ENCODE assay signal across 8 cellular contexts in genomic region chr4:1684756-1685603, GRCh38. TPM values are rescaled to one million over a fixed set of nuclear protein-coding genes. Genes with fewer than 3 reads are reported as not detected.
DNase-seq lines count a peak whose midpoint lies in the region; ATAC-seq lines count a peak whose summit lies in the region.

No MANE protein-coding gene starts in this region.

- H3K23ac ChIP-seq in trophoblast cell (ENCODE audit: low read length) = no peak overlapping the region

- H3K4ac ChIP-seq in trophoblast cell (ENCODE audit: low read depth, low read length) = no peak overlapping the region

- H3K9ac ChIP-seq in HUES64 (ENCODE audit: low read depth, low read length) (peak overlapping the region; percentile 31; the same call in 1 of the 2 replicates), trophoblast cell (ENCODE audit: low read length) (no peak overlapping the region)

- in situ Hi-C loops in HAP-1 (cut with MboI; ENCODE audit: low sequenced_read_pairs) = no loop called here

- H3K18ac ChIP-seq in trophoblast cell (ENCODE audit: low read length) = peak overlapping the region; percentile 81

- 75% methylated on average over 40 of the region's 40 CpGs for WGBS in HUES64
- WGBS in trophoblast cell (ENCODE audit: extremely low coverage, insufficient coverage, insufficient read length) = no CpG with 5 or more reads among the region's 40 CpGs

- H4K12ac ChIP-seq in trophoblast cell (ENCODE audit: low read depth, low read length) = peak overlapping the region; percentile 6

- H2AFZ ChIP-seq in trophoblast cell (ENCODE audit: insufficient read depth, low read length, poor library complexity) = peak overlapping the region; percentile 48

- H2BK12ac ChIP-seq in trophoblast cell (ENCODE audit: low read length) = no peak overlapping the region

- peak; percentile 22 for ATAC-seq in GM18517 (IDR thresholded peaks at IDR 0.05; ENCODE audit: unreplicated experiment)
- peak; percentile 36 for ATAC-seq in esophagus mucosa
- no peak for ATAC-seq in HG03175 (IDR thresholded peaks at IDR 0.05; ENCODE audit: unreplicated experiment)
- no peak for ATAC-seq in GM19452 (IDR thresholded peaks at IDR 0.05; ENCODE audit: unreplicated experiment)

- H3K27ac ChIP-seq in HUES64 (ENCODE audit: low read depth, low read length) (no peak overlapping the region), trophoblast cell (ENCODE audit: low read depth, low read length) (no peak overlapping the region)

- peaks cover 5% of the 10 kb centered on the region; the same call in 1 of the 2 replicates for H3K4me1 ChIP-seq in HUES64 (ENCODE audit: insufficient read depth, low read length)
- H3K4me1 ChIP-seq in trophoblast cell (ENCODE audit: control insufficient read depth in 1 of 2, insufficient read depth in 2 of 2, low read length in 2 of 2) = peaks cover 11% of the 10 kb centered on the region in 2 experiments
- no peaks in the 10 kb centered on the region for H3K4me1 ChIP-seq in HAP-1

- peaks cover 7% of the 10 kb centered on the region for H3K79me1 ChIP-seq in trophoblast cell (ENCODE audit: low read length)

- H2BK120ac ChIP-seq in trophoblast cell (ENCODE audit: insufficient read depth, low read length, poor library complexity) = peak overlapping the region; percentile 58

- H4K91ac ChIP-seq in trophoblast cell (ENCODE audit: low read depth, low read length) = peak overlapping the region; percentile 39

- H3K14ac ChIP-seq in trophoblast cell (ENCODE audit: low read length) = no peak overlapping the region

- H3K79me2 ChIP-seq in trophoblast cell (ENCODE audit: control insufficient read depth, insufficient read depth, low read length, poor library complexity) = no peaks in the 10 kb centered on the region

- H3K27me3 ChIP-seq in HUES64 (ENCODE audit: insufficient read depth, low read length) (peaks cover 17% of the 10 kb centered on the region), trophoblast cell (ENCODE audit: insufficient read depth, low read length) (peaks cover 6% of the 10 kb centered on the region), HAP-1 (ENCODE audit: low read depth) (no peaks in the 10 kb centered on the region)

- H3K4me3 ChIP-seq in HUES64 (ENCODE audit: low read length) (peak overlapping the region; percentile 49), trophoblast cell (ENCODE audit: low read depth, low read length) (peak overlapping the region; percentile 69), HAP-1 (no peak overlapping the region)

- H3K36me3 ChIP-seq in HUES64 (ENCODE audit: insufficient read depth, low read length) (no peaks in the 10 kb centered on the region), trophoblast cell (ENCODE audit: control insufficient read depth in 1 of 2, insufficient read depth in 2 of 2, low read length in 2 of 2) (no peaks in the 10 kb centered on the region), HAP-1 (replicated peaks) (no peaks in the 10 kb centered on the region)

- H2BK5ac ChIP-seq in trophoblast cell (ENCODE audit: low read depth, low read length, poor library complexity) = no peak overlapping the region

- H3K9me3 ChIP-seq in HUES64 (ENCODE audit: insufficient read depth, low read depth, low read length) (no peaks in the 10 kb centered on the region), trophoblast cell (ENCODE audit: insufficient read depth, low read depth, low read length) (no peaks in the 10 kb centered on the region), HAP-1 (no peaks in the 10 kb centered on the region)

- no peak for DNase-seq in trophoblast cell
- DNase-seq in HAP-1 (ENCODE audit: low spot score in 2 of 2) = no peak
- no peak for DNase-seq in islet precursor cell

- H4K8ac ChIP-seq in trophoblast cell (ENCODE audit: low read depth, low read length) = peak overlapping the region; percentile 61

- peak overlapping the region; percentile 66 for H3K4me2 ChIP-seq in trophoblast cell (ENCODE audit: low read length)

- peak overlapping the region; percentile 3 for H2AK5ac ChIP-seq in trophoblast cell (ENCODE audit: low read length)

RNA-seq across cellular contexts. Expression of gene FAM53A, which starts 0.9 kb away (rescaled TPM):
- polyA plus RNA-seq in HUES64 (2013, experiment 1 of 2) = 0.60 TPM
- 1.4 TPM for polyA plus RNA-seq in HUES64 (2013, experiment 2 of 2)
- total RNA-seq in esophagus mucosa = 0.92 TPM
- polyA plus RNA-seq in trophoblast cell (2013) = 0.29 and 0.31 TPM in 2 replicates

RNA-seq across cellular contexts. Expression of gene SLBP, which starts 27.1 kb away (rescaled TPM):
- 52.1 TPM for polyA plus RNA-seq in HUES64 (2013, experiment 1 of 2)
- polyA plus RNA-seq in HUES64 (2013, experiment 2 of 2) = 51.7 TPM
- 31.3 TPM for total RNA-seq in esophagus mucosa
- polyA plus RNA-seq in trophoblast cell (2013) = 33.4 and 33.6 TPM in 2 replicates

RNA-seq across cellular contexts. Expression of gene TMEM129, which starts 36.1 kb away (rescaled TPM):
- polyA plus RNA-seq in HUES64 (2013, experiment 1 of 2) = 19.0 TPM
- polyA plus RNA-seq in HUES64 (2013, experiment 2 of 2) = 22.5 TPM
- 25.5 TPM for total RNA-seq in esophagus mucosa
- 9.4 TPM in 2 replicates for polyA plus RNA-seq in trophoblast cell (2013)

RNA-seq across cellular contexts. Expression of gene TACC3, which starts 36.3 kb away (rescaled TPM):
- 127 TPM for polyA plus RNA-seq in HUES64 (2013, experiment 1 of 2)
- polyA plus RNA-seq in HUES64 (2013, experiment 2 of 2) = 124 TPM
- total RNA-seq in esophagus mucosa = 34.4 TPM
- polyA plus RNA-seq in trophoblast cell (2013) = 50.0 and 54.9 TPM in 2 replicates

Comparison
In these comparisons a context has a peak if more than half of its experiments do, and no peak if none do; other contexts are left out.
1. ATAC-seq: peak in GM18517 (single experiment) and esophagus mucosa (single experiment); none in HG03175 (single experiment) and GM19452 (single experiment).